ENCODE assay signal across 8 cellular contexts in the genomic region with DNA sequence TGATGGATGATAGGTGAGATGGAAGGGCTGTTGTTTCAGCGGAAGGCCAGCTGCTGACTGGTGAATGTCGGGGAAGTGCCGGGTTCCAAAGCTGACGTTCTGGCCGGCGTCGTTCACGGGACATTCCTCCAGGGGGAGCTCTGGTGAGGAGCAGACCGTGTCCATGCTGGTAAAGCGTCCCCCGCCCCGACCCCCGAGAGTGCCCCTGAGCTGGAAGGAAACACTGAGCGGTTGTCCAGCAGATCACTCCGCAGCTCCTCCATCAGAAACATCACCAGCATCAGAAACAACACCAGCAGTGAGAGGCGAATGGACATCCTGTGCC. TPM values are rescaled to one million over a fixed set of nuclear protein-coding genes. Genes with fewer than 3 reads are reported as not detected.
DNase-seq lines count a peak whose midpoint lies in the region; ATAC-seq and TF ChIP-seq lines count a peak whose summit lies in the region.
"Had no signal": no experiment of that assay in that cellular context is flagged by ENCODE, and none has a peak within 500 bp of the region (broad histone marks: within the 10 kb centered on the region; RNA-seq: fewer than 3 reads in every experiment).

No MANE protein-coding gene starts in this region.

- no peaks in the 10 kb centered on the region for H3K9me3 ChIP-seq in lower lobe of right lung

- no peak overlapping the region for H3K4me3 ChIP-seq in astrocyte of the spinal cord (ENCODE audit: low read depth, low read length)
- no peak overlapping the region for H3K4me3 ChIP-seq in lower lobe of right lung

- H3K27ac ChIP-seq in C4-2B = no peak overlapping the region
- H3K27ac ChIP-seq in lower lobe of right lung = no peak overlapping the region

- in situ Hi-C loops in astrocyte of the spinal cord (cut with HindIII; ENCODE audit: low sequenced_read_pairs) = no loop called here

- intact Hi-C loops in lower lobe of right lung (cut with DNase I) = no loop called here

- DNase-seq in astrocyte of the spinal cord (ENCODE audit: low read depth, low spot score) (no peak), lower lobe of right lung (no peak), NCI-H1930 (lab: John Stamatoyannopoulos, UW) (no peak)
- DNase-seq: NCI-H446 had no signal

- TF ChIP-seq CTCF in C4-2B (conservative IDR thresholded peaks at IDR 0.05) (peak; percentile 66), GM12874 (IDR thresholded peaks at IDR 0.05; ENCODE audit: insufficient read depth, low read depth, low read length) (peak; percentile 47), astrocyte of the spinal cord (IDR thresholded peaks at IDR 0.05; ENCODE audit: low read depth, low read length) (peak; percentile 35), lower lobe of right lung (IDR thresholded peaks at IDR 0.05) (peak; percentile 29)

- no peaks in the 10 kb centered on the region for H3K4me1 ChIP-seq in lower lobe of right lung

- peaks cover 75% of the 10 kb centered on the region for H3K27me3 ChIP-seq in lower lobe of right lung (ENCODE audit: low read depth)

- no peaks in the 10 kb centered on the region for H3K36me3 ChIP-seq in lower lobe of right lung

- ATAC-seq in lower lobe of right lung = no peak
- no peak for ATAC-seq in HG03097 (IDR thresholded peaks at IDR 0.05; ENCODE audit: low FRiP score, unreplicated experiment)
- no peak for ATAC-seq in GM21423 (IDR thresholded peaks at IDR 0.05; ENCODE audit: unreplicated experiment)

RNA-seq across cellular contexts. Expression of a gene that starts 18.6 kb away (rescaled TPM):
- 2.5 TPM for total RNA-seq in lower lobe of right lung
